22 cellular contexts compared by ENCODE assay signal in the genomic region with DNA sequence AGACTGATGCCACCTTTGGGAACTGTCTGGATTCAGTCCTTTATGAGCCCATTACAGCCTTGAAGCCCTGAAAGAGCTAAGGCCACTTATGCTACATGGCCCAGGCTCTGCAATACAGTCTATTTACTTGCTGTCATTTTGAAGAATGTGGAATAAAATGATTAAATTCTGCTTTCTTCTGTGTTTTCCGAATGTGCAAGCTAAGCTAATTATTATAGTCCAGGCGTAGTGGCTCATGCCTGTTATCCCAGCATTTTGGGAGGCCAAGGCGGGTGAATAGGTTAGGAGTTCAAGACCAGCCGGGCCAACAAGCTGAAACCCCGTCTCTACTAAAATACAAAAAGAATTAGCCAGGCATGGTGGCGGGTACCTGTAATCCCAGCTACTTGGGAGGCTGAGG.
DNase-seq lines count a peak whose midpoint lies in the region; ATAC-seq, FAIRE-seq and TF ChIP-seq lines count a peak whose summit lies in the region.
"Had no signal": no experiment of that assay in that cellular context is flagged by ENCODE, and none has a peak within 500 bp of the region (broad histone marks: within the 10 kb centered on the region; RNA-seq: fewer than 3 reads in every experiment).

No MANE protein-coding gene starts in this region.

- BruUV-seq in HepG2 (replicated peaks; lab: Mats Ljungman, UMichigan) (no TSS peak), K562 (replicated peaks; lab: Mats Ljungman, UMichigan) (no TSS peak)

- H3K4me2 ChIP-seq in HepG2 (ENCODE audit: low read depth, low read length) (no peak overlapping the region), BLaER1 (peak overlapping the region; percentile 89), K562 (ENCODE audit: insufficient read depth, low read length) (no peak overlapping the region)

- in situ Hi-C loops in HepG2 (cut with HindIII; ENCODE audit: extremely low pct_ligation_motif_present, low pct_unique_long_range_greater_than_20kb) (no loop called here), K562 (cut with MboI) (no loop called here)

- H4K20me1 ChIP-seq in HepG2 (ENCODE audit: insufficient read depth, low read length) = no peaks in the 10 kb centered on the region
- H4K20me1 ChIP-seq in BLaER1 = no peaks in the 10 kb centered on the region
- H4K20me1 ChIP-seq in K562 (replicated peaks; ENCODE audit: control insufficient read depth, insufficient read depth, low read length) = no peaks in the 10 kb centered on the region

- no peaks in the 10 kb centered on the region for H3K4me1 ChIP-seq in HepG2 (ENCODE audit: insufficient read depth, low read length)
- H3K4me1 ChIP-seq in right lobe of liver = no peaks in the 10 kb centered on the region
- peaks cover 58% of the 10 kb centered on the region for H3K4me1 ChIP-seq in BLaER1
- no peaks in the 10 kb centered on the region; a peak in 1 of 5 replicates for H3K4me1 ChIP-seq in K562 (replicated peaks in 1 of 2; ENCODE audit: control insufficient read depth in 2 of 2, insufficient read depth in 2 of 2, low read length in 2 of 2)
- no peaks in the 10 kb centered on the region for H3K4me1 ChIP-seq in psoas muscle
- H3K4me1 ChIP-seq: Caco-2 had no signal

- H3K27me3 Mint-ChIP-seq in stimulated activated naive B cell treated with anti-CD40 and anti-IgM and Interleukin-4, amounts not matched to agents 10 μg/mL and 1 μg/mL and 100 μg/mL, for 72 hours = peaks cover 30 to 31% of the 10 kb centered on the region in 2 donors

- intact Hi-C loops in HepG2 (cut with micrococcal nuclease; ENCODE audit: unreplicated experiment) = no loop called here
- intact Hi-C loops in right lobe of liver (cut with DNase I) = loop anchor here in 1 of 2 donors (10.0 kb wide), 1 partner anchor 982 kb away; no protein-coding TSS in a partner anchor
- intact Hi-C loops in K562 (cut with micrococcal nuclease) = no loop called here
- intact Hi-C loops in psoas muscle (cut with DNase I) = loop anchor here in 1 of 2 donors (10.0 kb wide), 2 partner anchors 118 to 1682 kb away; no protein-coding TSS in a partner anchor

- no peaks in the 10 kb centered on the region for H3K79me2 ChIP-seq in HepG2 (ENCODE audit: insufficient read depth, low read length)
- no peaks in the 10 kb centered on the region for H3K79me2 ChIP-seq in K562 (ENCODE audit: control insufficient read depth, insufficient read depth, low read length)

- no peak for TF ChIP-seq RAD21 in HepG2 (CRISPR knock-in tag; IDR thresholded peaks at IDR 0.05)
- TF ChIP-seq RAD21 in K562 (CRISPR knock-in tag; conservative IDR thresholded peaks at IDR 0.05 in 1 of 2, IDR thresholded peaks at IDR 0.05 in 1 of 2) = no peak

- H3K9ac ChIP-seq in HepG2 (ENCODE audit: insufficient read depth, low read depth, low read length) = no peak overlapping the region
- no peak overlapping the region for H3K9ac ChIP-seq in BLaER1
- no peak overlapping the region for H3K9ac ChIP-seq in K562 (ENCODE audit: insufficient read depth in 1 of 2, low read depth in 2 of 2, low read length in 2 of 2)

- no peak overlapping the region for H3K27ac Mint-ChIP-seq in stimulated activated naive B cell treated with anti-CD40 and anti-IgM and Interleukin-4, amounts not matched to agents 10 μg/mL and 1 μg/mL and 100 μg/mL, for 72 hours
- H3K27ac Mint-ChIP-seq: B cell; CD4-positive, CD25-positive, alpha-beta regulatory T cell; CD8-positive, alpha-beta T cell had no signal

- H3K27ac ChIP-seq in HepG2 (ENCODE audit: extremely low read length, insufficient read depth, low read length) = no peak overlapping the region
- H3K27ac ChIP-seq in right lobe of liver = no peak overlapping the region
- H3K27ac ChIP-seq in BLaER1 = peak overlapping the region; percentile 50; the same call in 1 of the 2 replicates
- H3K27ac ChIP-seq in K562 (ENCODE audit: extremely low read depth, low read depth, low read length) = no peak overlapping the region
- H3K27ac ChIP-seq in psoas muscle = no peak overlapping the region

- TF ChIP-seq EP300 in HepG2 (IDR thresholded peaks at IDR 0.05; ENCODE audit: low read depth in 2 of 2, low read length in 2 of 2) (no peak), HepG2 (CRISPR knock-in tag; IDR thresholded peaks at IDR 0.05; ENCODE audit: borderline replicate concordance) (no peak), K562 (IDR thresholded peaks at IDR 0.05; ENCODE audit: low read length) (no peak)

- H3K27me3 ChIP-seq in HepG2 (ENCODE audit: control insufficient read depth in 1 of 2, insufficient read depth in 2 of 2, low read length in 2 of 2) = peaks cover 13 to 57% of the 10 kb centered on the region in 2 experiments
- no peaks in the 10 kb centered on the region for H3K27me3 ChIP-seq in right lobe of liver
- H3K27me3 ChIP-seq in BLaER1 = no peaks in the 10 kb centered on the region
- peaks cover 0 to 30% of the 10 kb centered on the region in 2 experiments; a peak in 3 of 5 replicates for H3K27me3 ChIP-seq in K562 (ENCODE audit: control insufficient read depth in 2 of 2, insufficient read depth in 2 of 2, low read length in 2 of 2)
- peaks cover 0 to 6% (median 0%) of the 10 kb centered on the region in 3 donors for H3K27me3 ChIP-seq in psoas muscle (ENCODE audit: insufficient read depth in 3 of 3, low read length in 2 of 3)

- TF ChIP-seq CTCF in HepG2 (CRISPR knock-in tag; IDR thresholded peaks at IDR 0.05) = no peak
- no peak for TF ChIP-seq CTCF in right lobe of liver (IDR thresholded peaks at IDR 0.05)
- TF ChIP-seq CTCF in K562 (IDR thresholded peaks at IDR 0.05 in 2 of 3, conservative IDR thresholded peaks at IDR 0.05 in 1 of 3; ENCODE audit: insufficient read depth in 2 of 3, low read depth in 1 of 3, low read length in 3 of 3) = no peak
- TF ChIP-seq CTCF in psoas muscle (IDR thresholded peaks at IDR 0.05) = no peak

- FAIRE-seq in HepG2 (lab: Jason Lieb, UNC) (no peak), K562 (lab: Jason Lieb, UNC) (no peak)
- FAIRE-seq: A204.1, D721Med, G401.6, GM12891, GM19239 had no signal

- H3K9me3 ChIP-seq in HepG2 (ENCODE audit: low read length) (no peaks in the 10 kb centered on the region), right lobe of liver (no peaks in the 10 kb centered on the region), BLaER1 (no peaks in the 10 kb centered on the region; the same call in 1 of the 2 replicates), K562 (replicated peaks; ENCODE audit: control insufficient read depth, insufficient read depth, low read depth, low read length) (no peaks in the 10 kb centered on the region), psoas muscle (peaks cover 10% of the 10 kb centered on the region)
- H3K9me3 ChIP-seq: Caco-2 had no signal

- TF ChIP-seq POLR2A in HepG2 (IDR thresholded peaks at IDR 0.05; ENCODE audit: insufficient read depth in 1 of 2, low read depth in 2 of 2, low read length in 2 of 2) (no peak), right lobe of liver (IDR thresholded peaks at IDR 0.05) (no peak), K562 (conservative IDR thresholded peaks at IDR 0.05) (no peak)

- ATAC-seq in HepG2 (no peak), right lobe of liver (no peak), K562 (no peak), psoas muscle (no peak)
- ATAC-seq in stimulated activated naive B cell treated with anti-CD40 and anti-IgM and Interleukin-4, amounts not matched to agents 10 μg/mL and 1 μg/mL and 100 μg/mL, for 72 hours (replicated peaks) = no peak
- ATAC-seq: CD8-positive, alpha-beta T cell had no signal

- no peaks in the 10 kb centered on the region for H3K36me3 Mint-ChIP-seq in stimulated activated naive B cell treated with anti-CD40 and anti-IgM and Interleukin-4, amounts not matched to agents 10 μg/mL and 1 μg/mL and 100 μg/mL, for 72 hours
- H3K36me3 Mint-ChIP-seq: CD14-positive monocyte; CD4-positive, CD25-positive, alpha-beta regulatory T cell; CD8-positive, alpha-beta T cell had no signal

- no peak overlapping the region for H2AFZ ChIP-seq in HepG2 (ENCODE audit: low read length)
- H2AFZ ChIP-seq in K562 (ENCODE audit: low read depth, low read length) = no peak overlapping the region

- H3K36me3 ChIP-seq in HepG2 (replicated peaks in 1 of 2; ENCODE audit: control insufficient read depth in 1 of 2, insufficient read depth in 2 of 2, low read length in 2 of 2) (no peaks in the 10 kb centered on the region), right lobe of liver (no peaks in the 10 kb centered on the region), BLaER1 (no peaks in the 10 kb centered on the region), K562 (ENCODE audit: control insufficient read depth, insufficient read depth, low read length) (no peaks in the 10 kb centered on the region), psoas muscle (ENCODE audit: insufficient read depth in 1 of 2, low read depth in 1 of 2) (no peaks in the 10 kb centered on the region)

- POLR2A ChIA-PET in HepG2 (lab: Yijun Ruan, JAX) (no interaction called here), K562 (lab: Yijun Ruan, JAX) (no interaction called here)

- DNase-seq in HepG2 (ENCODE audit: low spot score) (no peak), right lobe of liver (no peak), K562 (ENCODE audit: extremely low read depth in 1 of 4, low spot score in 3 of 4) (no peak), psoas muscle (no peak)
- DNase-seq in stimulated activated naive B cell treated with anti-CD40 and anti-IgM and Interleukin-4, amounts not matched to agents 10 μg/mL and 1 μg/mL and 100 μg/mL, for 72 hours = no peak
- DNase-seq: 8988T; AML-193; C1 segment of cervical spinal cord; Caco-2; Calu3; CD4-positive, CD25-positive, alpha-beta regulatory T cell; DMS79 treated with DMSO at 0.1 percent for 48 hours; GF-D8 had no signal

- H3K4me1 Mint-ChIP-seq in stimulated activated naive B cell treated with anti-CD40 and anti-IgM and Interleukin-4, amounts not matched to agents 10 μg/mL and 1 μg/mL and 100 μg/mL, for 72 hours = peaks cover 8 to 12% of the 10 kb centered on the region in 2 donors
- H3K4me1 Mint-ChIP-seq: CD14-positive monocyte had no signal

- no peaks in the 10 kb centered on the region for H3K9me3 Mint-ChIP-seq in stimulated activated naive B cell treated with anti-CD40 and anti-IgM and Interleukin-4, amounts not matched to agents 10 μg/mL and 1 μg/mL and 100 μg/mL, for 72 hours
- H3K9me3 Mint-ChIP-seq: CD8-positive, alpha-beta T cell had no signal

- WGBS in HepG2 (ENCODE audit: low lambda C conversion rate) = 5% methylated on average over 6 of the region's 6 CpGs
- 61% methylated on average over 5 of the region's 6 CpGs for WGBS in right lobe of liver (ENCODE audit: insufficient coverage, low coverage, low lambda C conversion rate, missing lambda C conversion rate)
- 0% methylated on average over 5 of the region's 6 CpGs for WGBS in K562 (ENCODE audit: insufficient coverage, low coverage, missing lambda C conversion rate)
- 86 to 94% (median 86%) methylated on average over 6 of the region's 6 CpGs for WGBS in psoas muscle, 3 donors

- no peaks in the 10 kb centered on the region for H3K9me1 ChIP-seq in K562 (ENCODE audit: control insufficient read depth, insufficient read depth, low read length)

- H3K4me3 ChIP-seq in HepG2 (replicated peaks in 1 of 3; ENCODE audit: insufficient read depth in 1 of 3, low read depth in 2 of 3, low read length in 3 of 3) = no peak overlapping the region
- H3K4me3 ChIP-seq in right lobe of liver = no peak overlapping the region
- H3K4me3 ChIP-seq in BLaER1 = no peak overlapping the region
- H3K4me3 ChIP-seq in K562 = no peak overlapping the region
- H3K4me3 ChIP-seq in psoas muscle = no peak overlapping the region

- H3K4me3 Mint-ChIP-seq in stimulated activated naive B cell treated with anti-CD40 and anti-IgM and Interleukin-4, amounts not matched to agents 10 μg/mL and 1 μg/mL and 100 μg/mL, for 72 hours = no peak overlapping the region
- H3K4me3 Mint-ChIP-seq: B cell; CD14-positive monocyte; CD4-positive, CD25-positive, alpha-beta regulatory T cell; CD8-positive, alpha-beta T cell had no signal

- CTCF ChIA-PET in HepG2 (lab: Yijun Ruan, JAX; ENCODE audit: low intra/inter-chr PET ratio, low total read pairs) (no interaction called here), K562 (lab: Yijun Ruan, JAX; ENCODE audit: low intra/inter-chr PET ratio) (no interaction called here)
